In the genomic region with DNA sequence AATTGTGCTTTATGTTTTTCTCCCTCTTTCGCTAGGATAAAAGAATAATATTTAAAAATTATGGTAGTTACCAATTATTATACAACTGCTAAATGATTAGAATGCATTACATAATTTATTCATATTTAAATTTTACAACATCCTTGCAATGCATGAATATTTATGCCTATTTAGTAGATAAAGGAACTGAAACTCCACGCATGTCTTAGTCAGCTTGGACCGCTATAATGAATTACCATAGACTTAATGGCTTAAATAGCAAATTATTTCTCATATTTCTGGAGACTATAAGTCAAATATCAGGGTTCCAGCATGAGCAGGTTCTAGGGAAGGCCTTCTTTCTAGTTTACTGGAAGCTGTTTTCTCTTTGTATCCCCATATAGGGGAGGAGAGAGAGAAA, we compare ENCODE assay signal across 25 cellular contexts.
"Had no signal": no experiment of that assay in that cellular context is flagged by ENCODE, and none has a peak within 500 bp of the region (broad histone marks: within the 10 kb centered on the region; RNA-seq: fewer than 3 reads in every experiment).

No MANE protein-coding gene starts in this region.

- H3K36me3 ChIP-seq: esophagus squamous epithelium, gastrocnemius medialis, heart right ventricle, left lung, lower lobe of right lung had no signal

- H3K27me3 ChIP-seq: esophagus squamous epithelium, gastrocnemius medialis, heart right ventricle, left lung had no signal

- FAIRE-seq: endometrium, keratinocyte had no signal

- H3K9me3 ChIP-seq: esophagus squamous epithelium, gastrocnemius medialis, lower lobe of right lung, mucosa of descending colon had no signal

- H3K27ac ChIP-seq: epithelial cell of prostate, esophagus squamous epithelium, gastrocnemius medialis, heart right ventricle, left lung, lower lobe of right lung had no signal

- ATAC-seq: effector memory CD8-positive, alpha-beta T cell; esophagus mucosa; gastrocnemius medialis; heart right ventricle; left cardiac atrium; left lung; left ventricle myocardium superior; lower lobe of right lung; mucosa of descending colon; naive thymus-derived CD8-positive, alpha-beta T cell had no signal

- DNase-seq: cortex of kidney; effector CD8-positive, alpha-beta T cell; effector memory CD8-positive, alpha-beta T cell; endodermal cell; erythroblast; esophagus squamous epithelium; foreskin fibroblast; foreskin melanocyte; gastrocnemius medialis; glutamatergic neuron; head of caudate nucleus; heart right ventricle; hippocampal formation; left cardiac atrium; left lung; left ventricle myocardium superior; lower lobe of right lung; mesenchymal stem cell; mucosa of descending colon; naive B cell; naive thymus-derived CD8-positive, alpha-beta T cell had no signal

- H3K4me1 ChIP-seq: esophagus squamous epithelium, gastrocnemius medialis, heart right ventricle, left lung, lower lobe of right lung had no signal

- H3K4me3 ChIP-seq: esophagus squamous epithelium, gastrocnemius medialis, heart right ventricle, left lung, lower lobe of right lung, mucosa of descending colon had no signal
